In the genomic region with DNA sequence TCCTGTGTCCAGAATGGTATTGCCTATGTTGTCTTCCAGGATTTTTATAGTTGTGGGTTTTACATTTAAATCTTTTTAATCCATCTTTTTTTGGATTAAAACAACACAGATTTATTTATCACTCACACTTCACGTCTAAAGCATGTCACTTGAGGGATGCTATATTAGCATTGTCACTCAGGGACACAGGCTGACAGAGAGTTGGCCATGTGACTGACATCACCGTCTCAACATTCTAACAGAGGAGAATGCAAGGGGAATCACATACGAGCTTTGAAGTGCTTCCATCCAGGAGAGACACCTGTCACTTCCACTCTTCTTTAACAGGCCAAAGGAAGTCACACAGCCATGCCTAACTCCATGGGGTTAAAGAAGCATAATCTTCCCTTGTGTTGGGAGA, we compare ENCODE assay signal across 2 cellular contexts.
A peak's percentile ranks its signal among the peaks of the same experiment; 100 is the strongest.
TF ChIP-seq lines count a peak whose summit lies in the region.

No MANE protein-coding gene starts in this region.

TF ChIP-seq in IMR-90, 13 proteins besides CTCF, POLR2A, EP300 and RAD21:
- TF ChIP-seq CEBPB (IDR thresholded peaks at IDR 0.05; ENCODE audit: low read depth, low read length): no peak
- TF ChIP-seq BHLHE40 (IDR thresholded peaks at IDR 0.05; ENCODE audit: low read depth, low read length): no peak
- TF ChIP-seq RFX5 (IDR thresholded peaks at IDR 0.05; ENCODE audit: low read depth, low read length): no peak
- TF ChIP-seq MXI1 (IDR thresholded peaks at IDR 0.05; ENCODE audit: borderline replicate concordance, low read depth, low read length): no peak
- TF ChIP-seq, protein P1, sequence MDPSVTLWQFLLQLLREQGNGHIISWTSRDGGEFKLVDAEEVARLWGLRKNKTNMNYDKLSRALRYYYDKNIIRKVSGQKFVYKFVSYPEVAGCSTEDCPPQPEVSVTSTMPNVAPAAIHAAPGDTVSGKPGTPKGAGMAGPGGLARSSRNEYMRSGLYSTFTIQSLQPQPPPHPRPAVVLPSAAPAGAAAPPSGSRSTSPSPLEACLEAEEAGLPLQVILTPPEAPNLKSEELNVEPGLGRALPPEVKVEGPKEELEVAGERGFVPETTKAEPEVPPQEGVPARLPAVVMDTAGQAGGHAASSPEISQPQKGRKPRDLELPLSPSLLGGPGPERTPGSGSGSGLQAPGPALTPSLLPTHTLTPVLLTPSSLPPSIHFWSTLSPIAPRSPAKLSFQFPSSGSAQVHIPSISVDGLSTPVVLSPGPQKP (IDR thresholded peaks at IDR 0.05; ENCODE audit: borderline replicate concordance, low read depth, low read length): no peak
- TF ChIP-seq, protein P2, sequence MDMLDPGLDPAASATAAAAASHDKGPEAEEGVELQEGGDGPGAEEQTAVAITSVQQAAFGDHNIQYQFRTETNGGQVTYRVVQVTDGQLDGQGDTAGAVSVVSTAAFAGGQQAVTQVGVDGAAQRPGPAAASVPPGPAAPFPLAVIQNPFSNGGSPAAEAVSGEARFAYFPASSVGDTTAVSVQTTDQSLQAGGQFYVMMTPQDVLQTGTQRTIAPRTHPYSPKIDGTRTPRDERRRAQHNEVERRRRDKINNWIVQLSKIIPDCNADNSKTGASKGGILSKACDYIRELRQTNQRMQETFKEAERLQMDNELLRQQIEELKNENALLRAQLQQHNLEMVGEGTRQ (IDR thresholded peaks at IDR 0.05; ENCODE audit: low read depth, low read length): no peak
- TF ChIP-seq NFE2L2 (IDR thresholded peaks at IDR 0.05; ENCODE audit: low read depth, low read length): no peak
- TF ChIP-seq FOS (IDR thresholded peaks at IDR 0.05; ENCODE audit: low read depth, low read length): no peak
- TF ChIP-seq SMC3 (IDR thresholded peaks at IDR 0.05; ENCODE audit: low read depth, low read length): no peak
- TF ChIP-seq RCOR1 (IDR thresholded peaks at IDR 0.05; ENCODE audit: insufficient replicate concordance, low read length): no peak
- TF ChIP-seq CHD1 (IDR thresholded peaks at IDR 0.05; ENCODE audit: low read depth, low read length): no peak
- TF ChIP-seq MAFK (IDR thresholded peaks at IDR 0.05; ENCODE audit: low read depth, low read length): no peak

TF ChIP-seq in neural cell, 6 proteins besides CTCF, POLR2A, EP300 and RAD21:
- TF ChIP-seq, protein P3, sequence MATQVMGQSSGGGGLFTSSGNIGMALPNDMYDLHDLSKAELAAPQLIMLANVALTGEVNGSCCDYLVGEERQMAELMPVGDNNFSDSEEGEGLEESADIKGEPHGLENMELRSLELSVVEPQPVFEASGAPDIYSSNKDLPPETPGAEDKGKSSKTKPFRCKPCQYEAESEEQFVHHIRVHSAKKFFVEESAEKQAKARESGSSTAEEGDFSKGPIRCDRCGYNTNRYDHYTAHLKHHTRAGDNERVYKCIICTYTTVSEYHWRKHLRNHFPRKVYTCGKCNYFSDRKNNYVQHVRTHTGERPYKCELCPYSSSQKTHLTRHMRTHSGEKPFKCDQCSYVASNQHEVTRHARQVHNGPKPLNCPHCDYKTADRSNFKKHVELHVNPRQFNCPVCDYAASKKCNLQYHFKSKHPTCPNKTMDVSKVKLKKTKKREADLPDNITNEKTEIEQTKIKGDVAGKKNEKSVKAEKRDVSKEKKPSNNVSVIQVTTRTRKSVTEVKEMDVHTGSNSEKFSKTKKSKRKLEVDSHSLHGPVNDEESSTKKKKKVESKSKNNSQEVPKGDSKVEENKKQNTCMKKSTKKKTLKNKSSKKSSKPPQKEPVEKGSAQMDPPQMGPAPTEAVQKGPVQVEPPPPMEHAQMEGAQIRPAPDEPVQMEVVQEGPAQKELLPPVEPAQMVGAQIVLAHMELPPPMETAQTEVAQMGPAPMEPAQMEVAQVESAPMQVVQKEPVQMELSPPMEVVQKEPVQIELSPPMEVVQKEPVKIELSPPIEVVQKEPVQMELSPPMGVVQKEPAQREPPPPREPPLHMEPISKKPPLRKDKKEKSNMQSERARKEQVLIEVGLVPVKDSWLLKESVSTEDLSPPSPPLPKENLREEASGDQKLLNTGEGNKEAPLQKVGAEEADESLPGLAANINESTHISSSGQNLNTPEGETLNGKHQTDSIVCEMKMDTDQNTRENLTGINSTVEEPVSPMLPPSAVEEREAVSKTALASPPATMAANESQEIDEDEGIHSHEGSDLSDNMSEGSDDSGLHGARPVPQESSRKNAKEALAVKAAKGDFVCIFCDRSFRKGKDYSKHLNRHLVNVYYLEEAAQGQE (IDR thresholded peaks at IDR 0.05; ENCODE audit: borderline replicate concordance): no peak
- peak; percentile 71 for TF ChIP-seq POLR2AphosphoS5 (IDR thresholded peaks at IDR 0.05)
TF ChIP-seq in neural cell: peak in this region for 1.
